1 cellular context compared by ENCODE assay signal in the genomic region with DNA sequence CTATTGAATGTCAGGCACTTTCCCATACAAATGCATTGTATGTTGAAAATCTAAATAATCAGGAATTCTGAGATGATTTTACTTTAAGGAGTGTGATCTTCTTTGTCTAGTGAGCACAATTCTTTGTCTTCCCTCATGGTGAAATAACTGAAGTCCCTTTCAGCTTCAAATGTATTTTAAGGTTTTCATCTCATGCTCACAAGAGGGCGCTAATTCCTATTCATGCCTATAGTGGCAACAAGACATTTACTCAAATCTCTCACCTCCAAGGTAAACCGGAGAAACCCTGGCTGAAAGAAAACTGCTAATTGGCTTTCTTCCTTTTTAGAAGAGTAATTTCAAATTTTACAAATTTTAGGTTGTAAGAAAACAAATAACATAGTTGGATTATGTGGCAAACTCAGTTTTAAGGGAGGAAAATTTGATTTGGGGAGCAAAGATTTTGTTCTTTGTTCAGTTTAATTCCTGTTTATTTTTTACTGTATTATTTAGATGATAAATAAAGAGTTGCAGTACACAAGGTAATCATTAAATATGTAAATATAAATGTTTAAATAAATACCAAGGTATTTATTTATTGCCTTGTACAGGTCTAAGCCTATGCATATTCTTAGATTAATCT.
TF ChIP-seq lines count a peak whose summit lies in the region.

No MANE protein-coding gene starts in this region.

TF ChIP-seq in K562, 482 proteins besides CTCF, POLR2A, EP300 and RAD21:
- TF ChIP-seq, protein P1, sequence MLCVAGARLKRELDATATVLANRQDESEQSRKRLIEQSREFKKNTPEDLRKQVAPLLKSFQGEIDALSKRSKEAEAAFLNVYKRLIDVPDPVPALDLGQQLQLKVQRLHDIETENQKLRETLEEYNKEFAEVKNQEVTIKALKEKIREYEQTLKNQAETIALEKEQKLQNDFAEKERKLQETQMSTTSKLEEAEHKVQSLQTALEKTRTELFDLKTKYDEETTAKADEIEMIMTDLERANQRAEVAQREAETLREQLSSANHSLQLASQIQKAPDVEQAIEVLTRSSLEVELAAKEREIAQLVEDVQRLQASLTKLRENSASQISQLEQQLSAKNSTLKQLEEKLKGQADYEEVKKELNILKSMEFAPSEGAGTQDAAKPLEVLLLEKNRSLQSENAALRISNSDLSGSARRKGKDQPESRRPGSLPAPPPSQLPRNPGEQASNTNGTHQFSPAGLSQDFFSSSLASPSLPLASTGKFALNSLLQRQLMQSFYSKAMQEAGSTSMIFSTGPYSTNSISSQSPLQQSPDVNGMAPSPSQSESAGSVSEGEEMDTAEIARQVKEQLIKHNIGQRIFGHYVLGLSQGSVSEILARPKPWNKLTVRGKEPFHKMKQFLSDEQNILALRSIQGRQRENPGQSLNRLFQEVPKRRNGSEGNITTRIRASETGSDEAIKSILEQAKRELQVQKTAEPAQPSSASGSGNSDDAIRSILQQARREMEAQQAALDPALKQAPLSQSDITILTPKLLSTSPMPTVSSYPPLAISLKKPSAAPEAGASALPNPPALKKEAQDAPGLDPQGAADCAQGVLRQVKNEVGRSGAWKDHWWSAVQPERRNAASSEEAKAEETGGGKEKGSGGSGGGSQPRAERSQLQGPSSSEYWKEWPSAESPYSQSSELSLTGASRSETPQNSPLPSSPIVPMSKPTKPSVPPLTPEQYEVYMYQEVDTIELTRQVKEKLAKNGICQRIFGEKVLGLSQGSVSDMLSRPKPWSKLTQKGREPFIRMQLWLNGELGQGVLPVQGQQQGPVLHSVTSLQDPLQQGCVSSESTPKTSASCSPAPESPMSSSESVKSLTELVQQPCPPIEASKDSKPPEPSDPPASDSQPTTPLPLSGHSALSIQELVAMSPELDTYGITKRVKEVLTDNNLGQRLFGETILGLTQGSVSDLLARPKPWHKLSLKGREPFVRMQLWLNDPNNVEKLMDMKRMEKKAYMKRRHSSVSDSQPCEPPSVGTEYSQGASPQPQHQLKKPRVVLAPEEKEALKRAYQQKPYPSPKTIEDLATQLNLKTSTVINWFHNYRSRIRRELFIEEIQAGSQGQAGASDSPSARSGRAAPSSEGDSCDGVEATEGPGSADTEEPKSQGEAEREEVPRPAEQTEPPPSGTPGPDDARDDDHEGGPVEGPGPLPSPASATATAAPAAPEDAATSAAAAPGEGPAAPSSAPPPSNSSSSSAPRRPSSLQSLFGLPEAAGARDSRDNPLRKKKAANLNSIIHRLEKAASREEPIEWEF (CRISPR knock-in tag; IDR thresholded peaks at IDR 0.05) = no peak
- peak; percentile 25; the same call in 1 of the 2 replicates for TF ChIP-seq SMC3 (conservative IDR thresholded peaks at IDR 0.05; ENCODE audit: insufficient read depth, low read depth, low read length)
- no peak for TF ChIP-seq MCM7 (IDR thresholded peaks at IDR 0.05)
